Comparison of ENCODE assay signal across 11 cellular contexts in the genomic region with DNA sequence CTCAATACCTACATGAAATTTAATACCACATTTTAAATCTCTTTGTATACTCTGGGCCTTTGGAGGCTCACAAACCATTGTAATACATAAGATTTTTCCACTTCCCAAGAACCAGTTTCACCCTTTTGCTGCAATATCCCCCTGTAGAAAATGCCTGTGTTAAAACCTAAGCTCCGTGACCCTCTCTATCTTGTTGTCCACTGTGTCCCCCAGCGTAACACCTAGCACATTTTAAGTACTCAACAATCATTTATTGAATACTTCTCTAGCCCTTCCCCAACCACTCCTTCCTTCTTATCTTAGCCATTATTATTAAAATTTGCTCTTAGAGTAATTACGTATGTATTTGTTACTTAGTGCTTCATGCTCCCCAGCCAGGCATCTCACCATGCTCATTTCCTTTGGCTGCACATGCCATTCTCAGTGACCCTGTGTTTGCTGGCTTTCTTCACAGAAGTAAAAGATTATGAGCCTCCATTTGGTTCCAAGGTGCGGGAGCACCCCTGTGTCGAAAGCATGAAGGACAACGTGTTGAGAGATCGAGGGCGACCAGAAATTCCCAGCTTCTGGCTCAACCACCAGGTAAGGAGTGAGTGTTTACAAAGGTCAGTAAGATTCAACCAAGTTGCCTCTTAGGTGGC.
DNase-seq lines count a peak whose midpoint lies in the region; ATAC-seq and TF ChIP-seq lines count a peak whose summit lies in the region.
"Had no signal": no experiment of that assay in that cellular context is flagged by ENCODE, and none has a peak within 500 bp of the region (broad histone marks: within the 10 kb centered on the region; RNA-seq: fewer than 3 reads in every experiment).

No MANE protein-coding gene starts in this region.

- H3K36me3 ChIP-seq in left ventricle myocardium inferior (peaks cover 56% of the 10 kb centered on the region), ascending aorta (peaks cover 24 to 55% of the 10 kb centered on the region in 2 donors), upper lobe of right lung (peaks cover 76% of the 10 kb centered on the region)

- H3K27ac Mint-ChIP-seq in naive thymus-derived CD8-positive, alpha-beta T cell, result peak overlapping the region; percentile 60 to 100 (median 88)

- H3K4me1 ChIP-seq in left ventricle myocardium inferior (peaks cover 100% of the 10 kb centered on the region), ascending aorta (peaks cover 21 to 71% of the 10 kb centered on the region in 2 donors), upper lobe of right lung (peaks cover 90% of the 10 kb centered on the region)

- H3K9me3 ChIP-seq in left ventricle myocardium inferior (replicated peaks), result no peaks in the 10 kb centered on the region
- no peaks in the 10 kb centered on the region for H3K9me3 ChIP-seq in ascending aorta
- no peaks in the 10 kb centered on the region for H3K9me3 ChIP-seq in upper lobe of right lung

- H3K4me1 Mint-ChIP-seq in naive thymus-derived CD8-positive, alpha-beta T cell, result peaks cover 48 to 97% (median 96%) of the 10 kb centered on the region in 4 donors

- no peak overlapping the region for H3K4me3 ChIP-seq in left ventricle myocardium inferior
- H3K4me3 ChIP-seq in ascending aorta, result no peak overlapping the region
- no peak overlapping the region for H3K4me3 ChIP-seq in upper lobe of right lung

- peaks cover 12 to 99% (median 61%) of the 10 kb centered on the region in 3 donors for H3K36me3 Mint-ChIP-seq in naive thymus-derived CD8-positive, alpha-beta T cell

- H3K27me3 Mint-ChIP-seq in naive thymus-derived CD8-positive, alpha-beta T cell, result no peaks in the 10 kb centered on the region

- DNase-seq in left ventricle myocardium inferior (no peak), left cardiac atrium (no peak), ascending aorta (ENCODE audit: low spot score in 2 of 2) (no peak), upper lobe of right lung (no peak), posterior cingulate gyrus (no peak), anterior cingulate cortex (lab: John Stamatoyannopoulos, UW) (no peak), T1000 (lab: John Stamatoyannopoulos, UW) (no peak)
- no peak for DNase-seq in naive thymus-derived CD8-positive, alpha-beta T cell
- DNase-seq: NCI-H774; stimulated activated CD4-positive, alpha-beta T cell treated with anti-CD3 and anti-CD28 coated beads, Interleukin-4, amount 100 ng/mL, for 4 hours had no signal

- POLR2A ChIA-PET in naive thymus-derived CD8-positive, alpha-beta T cell (lab: Charles Lee), result interaction anchor here (0.8 to 2.2 kb wide), 9 partner anchors 14 to 81 kb away, joined by 3 to 12 read pairs (median 4); no protein-coding TSS in a partner anchor

- H3K9me3 Mint-ChIP-seq in naive thymus-derived CD8-positive, alpha-beta T cell, result no peaks in the 10 kb centered on the region
- H3K9me3 Mint-ChIP-seq: neural crest cell had no signal

- TF ChIP-seq CTCF in left ventricle myocardium inferior (IDR thresholded peaks at IDR 0.05; ENCODE audit: borderline replicate concordance) (no peak), ascending aorta (IDR thresholded peaks at IDR 0.05) (no peak), upper lobe of right lung (IDR thresholded peaks at IDR 0.05) (no peak)

- H3K4me3 Mint-ChIP-seq in naive thymus-derived CD8-positive, alpha-beta T cell, result peak overlapping the region in 9 of 10 donors; percentile 1 to 81 (median 26)
- H3K4me3 Mint-ChIP-seq: neural crest cell had no signal

- H3K27me3 ChIP-seq in left ventricle myocardium inferior (ENCODE audit: low read depth), result no peaks in the 10 kb centered on the region
- no peaks in the 10 kb centered on the region for H3K27me3 ChIP-seq in ascending aorta
- no peaks in the 10 kb centered on the region for H3K27me3 ChIP-seq in upper lobe of right lung

- H3K27ac ChIP-seq in left ventricle myocardium inferior (replicated peaks) (peak overlapping the region; percentile 79), ascending aorta (peak overlapping the region; percentile 73 to 76), upper lobe of right lung (peak overlapping the region; percentile 37)

- ATAC-seq in left cardiac atrium (no peak), upper lobe of right lung (no peak)
- ATAC-seq in naive thymus-derived CD8-positive, alpha-beta T cell, result no peak

- intact Hi-C loops in left ventricle myocardium inferior (cut with micrococcal nuclease), result loop anchor here (10.0 kb wide), 1 partner anchor 173 kb away; no protein-coding TSS in a partner anchor
- intact Hi-C loops in left cardiac atrium (cut with DNase I), result loop anchor here in 1 of 2 donors (10.0 kb wide), 1 partner anchor 233 kb away; no protein-coding TSS in a partner anchor
- intact Hi-C loops in ascending aorta (cut with DNase I), result no loop called here
- intact Hi-C loops in upper lobe of right lung (cut with DNase I), result no loop called here
- intact Hi-C loops in posterior cingulate gyrus (cut with DNase I), result no loop called here
